In genomic region chr10:17022399-17022798, GRCh38 we compare ENCODE assay signal across 1 cellular context.
TF ChIP-seq lines count a peak whose summit lies in the region.

No MANE protein-coding gene starts in this region.

TF ChIP-seq in HCT116, 20 proteins besides CTCF, POLR2A, EP300 and RAD21 (continued from another document):
- TF ChIP-seq, protein P1, sequence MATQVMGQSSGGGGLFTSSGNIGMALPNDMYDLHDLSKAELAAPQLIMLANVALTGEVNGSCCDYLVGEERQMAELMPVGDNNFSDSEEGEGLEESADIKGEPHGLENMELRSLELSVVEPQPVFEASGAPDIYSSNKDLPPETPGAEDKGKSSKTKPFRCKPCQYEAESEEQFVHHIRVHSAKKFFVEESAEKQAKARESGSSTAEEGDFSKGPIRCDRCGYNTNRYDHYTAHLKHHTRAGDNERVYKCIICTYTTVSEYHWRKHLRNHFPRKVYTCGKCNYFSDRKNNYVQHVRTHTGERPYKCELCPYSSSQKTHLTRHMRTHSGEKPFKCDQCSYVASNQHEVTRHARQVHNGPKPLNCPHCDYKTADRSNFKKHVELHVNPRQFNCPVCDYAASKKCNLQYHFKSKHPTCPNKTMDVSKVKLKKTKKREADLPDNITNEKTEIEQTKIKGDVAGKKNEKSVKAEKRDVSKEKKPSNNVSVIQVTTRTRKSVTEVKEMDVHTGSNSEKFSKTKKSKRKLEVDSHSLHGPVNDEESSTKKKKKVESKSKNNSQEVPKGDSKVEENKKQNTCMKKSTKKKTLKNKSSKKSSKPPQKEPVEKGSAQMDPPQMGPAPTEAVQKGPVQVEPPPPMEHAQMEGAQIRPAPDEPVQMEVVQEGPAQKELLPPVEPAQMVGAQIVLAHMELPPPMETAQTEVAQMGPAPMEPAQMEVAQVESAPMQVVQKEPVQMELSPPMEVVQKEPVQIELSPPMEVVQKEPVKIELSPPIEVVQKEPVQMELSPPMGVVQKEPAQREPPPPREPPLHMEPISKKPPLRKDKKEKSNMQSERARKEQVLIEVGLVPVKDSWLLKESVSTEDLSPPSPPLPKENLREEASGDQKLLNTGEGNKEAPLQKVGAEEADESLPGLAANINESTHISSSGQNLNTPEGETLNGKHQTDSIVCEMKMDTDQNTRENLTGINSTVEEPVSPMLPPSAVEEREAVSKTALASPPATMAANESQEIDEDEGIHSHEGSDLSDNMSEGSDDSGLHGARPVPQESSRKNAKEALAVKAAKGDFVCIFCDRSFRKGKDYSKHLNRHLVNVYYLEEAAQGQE (IDR thresholded peaks at IDR 0.05; ENCODE audit: low read depth), result no peak
- TF ChIP-seq CEBPB (IDR thresholded peaks at IDR 0.05; ENCODE audit: low read depth), result no peak
TF ChIP-seq in HCT116: peak in this region for 0.
